Comparison of ENCODE assay signal across 8 cellular contexts in genomic region chr14:67067070-67067819, GRCh38.
DNase-seq lines count a peak whose midpoint lies in the region; ATAC-seq, FAIRE-seq and TF ChIP-seq lines count a peak whose summit lies in the region.
"Not testable (repeated sequence)": the region's sequence is repeated elsewhere in the genome, so short reads cannot be mapped to it uniquely, and the experiment has no call there.

No MANE protein-coding gene starts in this region.

- H3K27ac Mint-ChIP-seq in GM23338; activated CD4-positive, alpha-beta T cell treated with anti-CD3 and anti-CD28 coated beads, Interleukin-2, amount 10 ng/mL, durations not matched to agents 24 days and 14 days: not testable (repeated sequence)

- H3F3A ChIP-seq in GM23338 (replicated peaks; ENCODE audit: low read depth); OCI-LY1 (ENCODE audit: insufficient read depth, low read length): not testable (repeated sequence)

- not testable (repeated sequence) for H4K20me1 ChIP-seq in GM23338 (replicated peaks; ENCODE audit: insufficient read depth); OCI-LY1 (ENCODE audit: insufficient read depth, low read length)

- H3K9ac ChIP-seq in OCI-LY1 (ENCODE audit: low read length) = not testable (repeated sequence)

- 0 out of 2 replicates have a peak, but pooled peaks cover 11% of the 10 kb centered on the region for H3K9me2 ChIP-seq in GM23338 (ENCODE audit: insufficient read depth)
- H3K9me2 ChIP-seq in OCI-LY1 (ENCODE audit: low read depth, low read length) = not testable (repeated sequence)

- H3K27ac ChIP-seq in GM23338 (ENCODE audit: low read depth); OCI-LY1 (ENCODE audit: low read depth, low read length, poor library complexity, severe bottlenecking); iPS DF 6.9 (ENCODE audit: low read length); transverse colon: not testable (repeated sequence)

- intact Hi-C loops in activated CD4-positive, alpha-beta T cell treated with anti-CD3 and anti-CD28 coated beads, Interleukin-2, amount 10 ng/mL, durations not matched to agents 24 days and 14 days (cut with micrococcal nuclease); transverse colon (cut with DNase I; ENCODE audit: low total_unique reads): not testable (repeated sequence)

- H3K4me1 ChIP-seq in GM23338 (ENCODE audit: insufficient read depth); OCI-LY1 (ENCODE audit: insufficient read depth, low read length, severe bottlenecking); iPS DF 6.9 (ENCODE audit: control insufficient read depth, insufficient read depth, low read length); transverse colon: not testable (repeated sequence)

- not testable (repeated sequence) for TF ChIP-seq POLR2A in transverse colon (IDR thresholded peaks at IDR 0.05)

- H3K4me1 Mint-ChIP-seq in GM23338; activated CD4-positive, alpha-beta T cell treated with anti-CD3 and anti-CD28 coated beads, Interleukin-2, amount 10 ng/mL, durations not matched to agents 24 days and 14 days: not testable (repeated sequence)

- in situ Hi-C loops in transverse colon (cut with MboI; ENCODE audit: low pct_ligation_motif_present in 1 of 4, low pct_unique_long_range_greater_than_20kb in 1 of 4, low sequenced_read_pairs in 3 of 4) = not testable (repeated sequence)

- not testable (repeated sequence) for H3K4me3 ChIP-seq in GM23338; bronchial epithelial cell (ENCODE audit: low read depth, low read length); iPS DF 6.9 (ENCODE audit: low read length); transverse colon
- H3K4me3 ChIP-seq in OCI-LY1 (ENCODE audit: low read depth, low read length, poor library complexity, severe bottlenecking) = peak overlapping the region; percentile 45

- not testable (repeated sequence) for ATAC-seq in GM23338

- not testable (repeated sequence) for TF ChIP-seq EP300 in transverse colon (IDR thresholded peaks at IDR 0.05; ENCODE audit: low read depth)

- not testable (repeated sequence) for TF ChIP-seq CTCF in GM23338 (conservative IDR thresholded peaks at IDR 0.05; ENCODE audit: low read depth in 2 of 2); OCI-LY1 (IDR thresholded peaks at IDR 0.05; ENCODE audit: low read length); bronchial epithelial cell (IDR thresholded peaks at IDR 0.05; ENCODE audit: insufficient read depth, low read length, severe bottlenecking); transverse colon (IDR thresholded peaks at IDR 0.05)

- not testable (repeated sequence) for H3K36me3 ChIP-seq in GM23338 (ENCODE audit: insufficient read depth); OCI-LY1 (ENCODE audit: insufficient read depth, low read length); bronchial epithelial cell (ENCODE audit: control insufficient read depth, insufficient read depth, low read length); iPS DF 6.9 (ENCODE audit: control insufficient read depth, insufficient read depth, low read length); transverse colon

- not testable (repeated sequence) for H3K27me3 ChIP-seq in GM23338 (ENCODE audit: insufficient read depth); OCI-LY1 (ENCODE audit: insufficient read depth, low read length); bronchial epithelial cell (ENCODE audit: control insufficient read depth, insufficient read depth, low read length); iPS DF 6.9 (ENCODE audit: control insufficient read depth, insufficient read depth, low read length); transverse colon

- H3K36me3 Mint-ChIP-seq in GM23338 (ENCODE audit: low read depth); activated CD4-positive, alpha-beta T cell treated with anti-CD3 and anti-CD28 coated beads, Interleukin-2, amount 10 ng/mL, durations not matched to agents 24 days and 14 days (ENCODE audit: low read depth): not testable (repeated sequence)

- FAIRE-seq in bronchial epithelial cell (lab: Jason Lieb, UNC) = not testable (repeated sequence)

- H3K9me3 ChIP-seq in OCI-LY1 (ENCODE audit: low read length); iPS DF 6.9 (ENCODE audit: control insufficient read depth, insufficient read depth, low read length); transverse colon: not testable (repeated sequence)

- H3K9me3 Mint-ChIP-seq in GM23338 = not testable (repeated sequence)
- H3K9me3 Mint-ChIP-seq in activated CD4-positive, alpha-beta T cell treated with anti-CD3 and anti-CD28 coated beads, Interleukin-2, amount 10 ng/mL, durations not matched to agents 24 days and 14 days = peaks cover 18% of the 10 kb centered on the region

- not testable (repeated sequence) for H3K4me2 ChIP-seq in GM23338
- peak overlapping the region; percentile 53; the same call in 1 of the 2 replicates for H3K4me2 ChIP-seq in OCI-LY1 (ENCODE audit: low read length)

- H2AFZ ChIP-seq in GM23338; OCI-LY1 (ENCODE audit: low read length): not testable (repeated sequence)

- DNase-seq in CMK (ENCODE audit: low read depth) = peak; percentile 3
- peak; percentile 55 for DNase-seq in GM23338 (ENCODE audit: low spot score)
- peak; percentile 55 for DNase-seq in NCI-H2029 (lab: John Stamatoyannopoulos, UW)
- DNase-seq in activated CD4-positive, alpha-beta T cell treated with anti-CD3 and anti-CD28 coated beads, Interleukin-2, amount 10 ng/mL, durations not matched to agents 24 days and 14 days = peak; percentile 60
- DNase-seq in bronchial epithelial cell (ENCODE audit: low read depth) = peak; percentile 28
- DNase-seq in iPS DF 6.9 (ENCODE audit: low read depth, low spot score) = peak; percentile 1
- DNase-seq in transverse colon = peak; percentile 13

- not testable (repeated sequence) for H3K27me3 Mint-ChIP-seq in GM23338 (ENCODE audit: insufficient read depth, low read depth, poor library complexity); activated CD4-positive, alpha-beta T cell treated with anti-CD3 and anti-CD28 coated beads, Interleukin-2, amount 10 ng/mL, durations not matched to agents 24 days and 14 days

- H3K79me2 ChIP-seq in GM23338 (replicated peaks; ENCODE audit: insufficient read depth); OCI-LY1 (ENCODE audit: insufficient read depth, low read length): not testable (repeated sequence)

- WGBS in iPS DF 6.9 (ENCODE audit: insufficient coverage, insufficient read length) = no CpG with 5 or more reads among the region's 7 CpGs
- 77% methylated on average over 7 of the region's 7 CpGs; no CpG with 5 or more reads in 1 of the 2 donors for WGBS in transverse colon (ENCODE audit: low coverage in 1 of 2), 2 donors

- not testable (repeated sequence) for H3K4me3 Mint-ChIP-seq in GM23338; activated CD4-positive, alpha-beta T cell treated with anti-CD3 and anti-CD28 coated beads, Interleukin-2, amount 10 ng/mL, durations not matched to agents 24 days and 14 days

Comparison
In these comparisons a context has a peak if more than half of its experiments do, and no peak if none do; other contexts are left out.
1. DNase-seq: peak in every context shown above with its lines; median percentile 60 in activated CD4-positive, alpha-beta T cell treated with anti-CD3 and anti-CD28 coated beads, Interleukin-2, amount 10 ng/mL, durations not matched to agents 24 days and 14 days; 55 in GM23338; 55 in NCI-H2029; 28 in bronchial epithelial cell; 13 in transverse colon; 3 in CMK; 1 in iPS DF 6.9.